ENCODE assay signal across 20 cellular contexts in genomic region chr3:49260711-49261357, GRCh38. TPM values are rescaled to one million over a fixed set of nuclear protein-coding genes. Genes with fewer than 3 reads are reported as not detected.
A peak's percentile ranks its signal among the peaks of the same experiment; 100 is the strongest.
DNase-seq lines count a peak whose midpoint lies in the region; ATAC-seq and TF ChIP-seq lines count a peak whose summit lies in the region.
"Had no signal": no experiment of that assay in that cellular context is flagged by ENCODE, and none has a peak within 500 bp of the region (broad histone marks: within the 10 kb centered on the region; RNA-seq: fewer than 3 reads in every experiment).

No MANE protein-coding gene starts in this region.

- no peak for TF ChIP-seq POLR2A in upper lobe of left lung (IDR thresholded peaks at IDR 0.05)

- H3K4me3 ChIP-seq in choroid plexus epithelial cell (ENCODE audit: low read depth, low read length) = no peak overlapping the region
- no peak overlapping the region for H3K4me3 ChIP-seq in muscle layer of duodenum (ENCODE audit: low read depth in 1 of 2, low read length in 2 of 2)
- no peak overlapping the region for H3K4me3 ChIP-seq in upper lobe of left lung
- H3K4me3 ChIP-seq: K562 had no signal

- TF ChIP-seq CTCF in choroid plexus epithelial cell (conservative IDR thresholded peaks at IDR 0.05; ENCODE audit: low read depth, low read length) (no peak), upper lobe of left lung (IDR thresholded peaks at IDR 0.05) (no peak)

- no peaks in the 10 kb centered on the region for H3K9me3 Mint-ChIP-seq in activated naive CD4-positive, alpha-beta T cell treated with anti-CD3 and anti-CD28 coated beads, Interleukin-2, amount 50 U/mL, for 72 hours
- H3K9me3 Mint-ChIP-seq: stimulated activated memory B cell treated with anti-CD40 and anti-IgM and Interleukin-4, amounts not matched to agents 10 μg/mL and 1 μg/mL and 100 μg/mL, for 72 hours had no signal

- H3K36me3 ChIP-seq in muscle layer of duodenum (ENCODE audit: control insufficient read depth in 1 of 2, insufficient read depth in 2 of 2, low read length in 2 of 2) (no peaks in the 10 kb centered on the region), upper lobe of left lung (no peaks in the 10 kb centered on the region)

- H3K27ac ChIP-seq in muscle layer of duodenum (ENCODE audit: low read length) = peak overlapping the region; percentile 54
- H3K27ac ChIP-seq in upper lobe of left lung = peak overlapping the region in 1 of 4 donors; percentile 64

- peak; percentile 56 to 72 for ATAC-seq in activated naive CD4-positive, alpha-beta T cell treated with anti-CD3 and anti-CD28 coated beads, Interleukin-2, amount 50 U/mL, for 72 hours
- ATAC-seq in upper lobe of left lung (ENCODE audit: low FRiP score in 2 of 2) = peak; percentile 43 to 47
- ATAC-seq in GM18502 (IDR thresholded peaks at IDR 0.05; ENCODE audit: poor library complexity, unreplicated experiment) = no peak
- ATAC-seq: K562; left lobe of liver; stimulated activated memory B cell treated with anti-CD40 and anti-IgM and Interleukin-4, amounts not matched to agents 10 μg/mL and 1 μg/mL and 100 μg/mL, for 72 hours had no signal

- peak overlapping the region; percentile 9 to 61 for H3K27ac Mint-ChIP-seq in activated naive CD4-positive, alpha-beta T cell treated with anti-CD3 and anti-CD28 coated beads, Interleukin-2, amount 50 U/mL, for 72 hours
- H3K27ac Mint-ChIP-seq: stimulated activated memory B cell treated with anti-CD40 and anti-IgM and Interleukin-4, amounts not matched to agents 10 μg/mL and 1 μg/mL and 100 μg/mL, for 72 hours had no signal

- WGBS in upper lobe of left lung, 2 donors = 75 to 81% methylated on average over 5 of the region's 5 CpGs

- DNase-seq in activated naive CD4-positive, alpha-beta T cell treated with anti-CD3 and anti-CD28 coated beads, Interleukin-2, amount 50 U/mL, for 72 hours (ENCODE audit: low spot score in 2 of 2) = no peak
- DNase-seq in activated naive CD4-positive, alpha-beta T cell treated with Interleukin-2 at 50 U/mL for 16 hours = no peak
- DNase-seq in choroid plexus epithelial cell (ENCODE audit: low read depth) (peak; percentile 56), upper lobe of left lung (no peak), LoVo (ENCODE audit: low spot score) (no peak), NCI-H524 (lab: John Stamatoyannopoulos, UW) (no peak)
- DNase-seq: ACHN; activated T-cell treated with anti-CD3 and anti-CD28 coated beads, Interleukin-2, amount 50 U/mL, for 48 hours; cerebellar nuclear complex; DMS53; foreskin melanocyte; NCI-H1105; NCI-H2107; NCI-H526 treated with DMSO at 0.1 percent for 48 hours; SW 1271 had no signal

- no peak for TF ChIP-seq EP300 in upper lobe of left lung (IDR thresholded peaks at IDR 0.05)

- H3K27me3 ChIP-seq in muscle layer of duodenum (ENCODE audit: low read depth, low read length) (no peaks in the 10 kb centered on the region), upper lobe of left lung (no peaks in the 10 kb centered on the region)

- H3K36me3 Mint-ChIP-seq in activated naive CD4-positive, alpha-beta T cell treated with anti-CD3 and anti-CD28 coated beads, Interleukin-2, amount 50 U/mL, for 72 hours = no peaks in the 10 kb centered on the region
- H3K36me3 Mint-ChIP-seq: stimulated activated memory B cell treated with anti-CD40 and anti-IgM and Interleukin-4, amounts not matched to agents 10 μg/mL and 1 μg/mL and 100 μg/mL, for 72 hours had no signal

- H3K9me3 ChIP-seq in muscle layer of duodenum (ENCODE audit: control insufficient read depth in 1 of 2, low read length in 2 of 2) (no peaks in the 10 kb centered on the region), upper lobe of left lung (no peaks in the 10 kb centered on the region)

- H3K4me1 ChIP-seq in muscle layer of duodenum (ENCODE audit: control insufficient read depth in 1 of 2, insufficient read depth in 2 of 2, low read length in 2 of 2) (peaks cover 0 to 15% of the 10 kb centered on the region in 2 donors), upper lobe of left lung (no peaks in the 10 kb centered on the region)

RNA-seq across cellular contexts. Expression of gene C3orf62, which starts 16.2 kb away (rescaled TPM):
- 1 to 10 TPM; 4.3 to 5.4 TPM for total RNA-seq in activated naive CD4-positive, alpha-beta T cell treated with anti-CD3 and anti-CD28 coated beads, Interleukin-2, amount 50 U/mL, for 72 hours
- total RNA-seq in upper lobe of left lung = 10 to 100 TPM in 1 of 6 donors, 1 to 10 TPM in 5; 4.2 to 15.7 (median 7.1) TPM
